3 cellular contexts compared by ENCODE assay signal in the genomic region with DNA sequence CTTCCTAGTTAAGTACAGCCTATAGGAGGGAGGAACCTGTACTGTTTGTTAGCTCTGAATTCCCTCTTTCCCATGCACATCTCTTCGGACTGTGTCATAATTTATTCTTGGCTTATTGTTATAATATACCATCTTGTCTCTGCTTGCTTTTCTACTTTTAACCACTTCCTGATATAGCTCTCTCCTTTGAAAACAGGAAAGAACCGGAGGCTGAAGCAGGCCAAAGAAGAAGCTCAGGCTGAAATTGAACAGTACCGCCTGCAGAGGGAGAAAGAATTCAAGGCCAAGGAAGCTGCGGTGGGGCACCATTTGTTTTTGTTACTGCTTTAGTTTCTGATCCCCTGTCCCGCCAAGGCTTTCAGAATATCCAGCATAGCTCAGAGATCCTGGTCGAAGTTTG.
TF ChIP-seq lines count a peak whose summit lies in the region.

No MANE protein-coding gene starts in this region.

TF ChIP-seq in SK-N-SH, 30 proteins besides CTCF, POLR2A, EP300 and RAD21:
- TF ChIP-seq YY1 (IDR thresholded peaks at IDR 0.05; ENCODE audit: low read depth) (no peak), USF2 (IDR thresholded peaks at IDR 0.05; ENCODE audit: borderline replicate concordance, low read depth, low read length) (no peak), ZBTB33 (IDR thresholded peaks at IDR 0.05; ENCODE audit: borderline replicate concordance, low read depth) (no peak), TEAD4 (IDR thresholded peaks at IDR 0.05; ENCODE audit: borderline replicate concordance, insufficient read depth) (no peak), EZH2phosphoT487 (IDR thresholded peaks at IDR 0.05; ENCODE audit: borderline replicate concordance, low read depth) (no peak)
TF ChIP-seq in SK-N-SH: peak in this region for 0.

TF ChIP-seq in SK-N-SH treated with all-trans-retinoic acid at 6 μM for 48 hours, 23 proteins besides CTCF, POLR2A, EP300 and RAD21:
- TF ChIP-seq RARB (CRISPR knock-in tag; IDR thresholded peaks at IDR 0.05) (no peak), CSRNP3 (CRISPR knock-in tag; IDR thresholded peaks at IDR 0.05) (no peak), ARNTL (CRISPR knock-in tag; IDR thresholded peaks at IDR 0.05; ENCODE audit: borderline replicate concordance, low read depth) (no peak)

TF ChIP-seq in H1, 55 proteins besides CTCF, POLR2A, EP300 and RAD21:
- TF ChIP-seq RNF2 (IDR thresholded peaks at IDR 0.05; ENCODE audit: borderline replicate concordance, low read depth, low read length, missing control alignments, poor library complexity, severe bottlenecking) (no peak), BRCA1 (IDR thresholded peaks at IDR 0.05; ENCODE audit: low read depth, low read length) (no peak), EGR1 (IDR thresholded peaks at IDR 0.05; ENCODE audit: borderline replicate concordance, low read depth, low read length) (no peak)
- TF ChIP-seq, protein P1, sequence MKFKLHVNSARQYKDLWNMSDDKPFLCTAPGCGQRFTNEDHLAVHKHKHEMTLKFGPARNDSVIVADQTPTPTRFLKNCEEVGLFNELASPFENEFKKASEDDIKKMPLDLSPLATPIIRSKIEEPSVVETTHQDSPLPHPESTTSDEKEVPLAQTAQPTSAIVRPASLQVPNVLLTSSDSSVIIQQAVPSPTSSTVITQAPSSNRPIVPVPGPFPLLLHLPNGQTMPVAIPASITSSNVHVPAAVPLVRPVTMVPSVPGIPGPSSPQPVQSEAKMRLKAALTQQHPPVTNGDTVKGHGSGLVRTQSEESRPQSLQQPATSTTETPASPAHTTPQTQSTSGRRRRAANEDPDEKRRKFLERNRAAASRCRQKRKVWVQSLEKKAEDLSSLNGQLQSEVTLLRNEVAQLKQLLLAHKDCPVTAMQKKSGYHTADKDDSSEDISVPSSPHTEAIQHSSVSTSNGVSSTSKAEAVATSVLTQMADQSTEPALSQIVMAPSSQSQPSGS (IDR thresholded peaks at IDR 0.05; ENCODE audit: low read length): no peak
TF ChIP-seq in H1: peak in this region for 0.
